In the genomic region with DNA sequence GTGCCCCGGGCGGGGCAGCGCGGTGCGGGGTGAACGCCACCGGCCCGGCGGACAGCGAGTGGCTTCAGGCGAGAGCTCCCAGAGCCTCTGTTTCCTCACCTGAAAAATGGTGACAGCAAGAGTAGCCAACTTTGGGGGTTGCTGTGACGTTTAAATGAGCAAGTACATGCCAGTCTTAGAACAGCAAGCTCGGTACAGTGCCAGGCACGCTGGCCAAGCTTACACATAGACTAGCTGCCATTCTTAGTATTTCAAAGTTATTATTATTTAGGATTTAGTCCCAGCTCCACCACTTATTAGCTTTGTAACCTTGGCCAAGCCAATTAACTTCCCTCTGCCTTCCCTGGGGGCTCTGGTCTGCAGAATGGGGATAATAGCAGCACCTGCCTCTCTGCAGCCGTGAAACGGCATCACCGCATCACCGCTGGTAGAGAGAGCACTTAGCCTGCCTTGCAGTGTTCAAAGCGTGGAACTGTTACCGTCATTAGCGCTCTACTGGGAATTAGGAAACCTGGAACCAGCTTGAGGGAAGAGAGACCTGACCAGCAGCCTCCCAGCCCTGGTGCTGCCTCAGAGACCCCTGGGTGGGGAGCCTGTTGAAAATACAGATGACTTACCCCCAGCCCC, we compare ENCODE assay signal across 9 cellular contexts. TPM values are rescaled to one million over a fixed set of nuclear protein-coding genes. Genes with fewer than 3 reads are reported as not detected.
DNase-seq lines count a peak whose midpoint lies in the region; ATAC-seq and TF ChIP-seq lines count a peak whose summit lies in the region.
"Had no signal": no experiment of that assay in that cellular context is flagged by ENCODE, and none has a peak within 500 bp of the region (broad histone marks: within the 10 kb centered on the region; RNA-seq: fewer than 3 reads in every experiment).

A gene with protein sequence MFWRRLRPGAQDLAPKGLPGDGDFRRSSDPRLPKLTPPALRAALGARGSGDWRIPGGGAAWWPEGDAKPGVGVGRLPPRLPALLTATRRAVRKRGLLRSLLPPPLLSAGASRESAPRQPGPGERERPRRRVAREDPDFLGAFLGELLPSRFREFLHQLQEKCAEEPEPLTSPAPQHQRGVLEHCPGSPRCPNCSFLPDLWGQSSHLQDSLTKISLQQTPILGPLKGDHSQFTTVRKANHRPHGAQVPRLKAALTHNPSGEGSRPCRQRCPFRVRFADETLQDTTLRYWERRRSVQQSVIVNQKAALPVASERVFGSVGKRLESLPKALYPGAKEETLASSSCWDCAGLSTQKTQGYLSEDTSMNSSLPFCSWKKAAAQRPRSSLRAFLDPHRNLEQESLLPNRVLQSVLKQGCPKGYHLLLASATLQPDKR (minus strand): TSS at position 433 of the 627 bp plus-strand sequence. CDS start 527 bp downstream, outside the sequence.

- peaks cover 32% of the 10 kb centered on the region for H3K4me1 ChIP-seq in CD4-positive, alpha-beta memory T cell (ENCODE audit: insufficient read depth, low read length)
- H3K4me1 ChIP-seq in esophagus muscularis mucosa (peaks cover 10 to 35% (median 32%) of the 10 kb centered on the region in 4 donors), parathyroid adenoma (no peaks in the 10 kb centered on the region)

- intact Hi-C loops in CD4-positive, alpha-beta memory T cell (cut with micrococcal nuclease): no loop called here
- intact Hi-C loops in esophagus muscularis mucosa (cut with DNase I): no loop called here

- H3K36me3 Mint-ChIP-seq in CD4-positive, alpha-beta memory T cell: peaks cover 0 to 6% of the 10 kb centered on the region in 2 donors

- H3K79me2 ChIP-seq in parathyroid adenoma: no peaks in the 10 kb centered on the region

- TF ChIP-seq EP300 in esophagus muscularis mucosa (IDR thresholded peaks at IDR 0.05): no peak

- no peak for TF ChIP-seq POLR2A in esophagus muscularis mucosa (IDR thresholded peaks at IDR 0.05; ENCODE audit: low read depth)

- no peak within 1 kb of the TSS for H3K4me3 ChIP-seq in CD4-positive, alpha-beta memory T cell (ENCODE audit: low read length in 2 of 2)
- H3K4me3 ChIP-seq in esophagus muscularis mucosa (peak within 1 kb of the TSS; percentile 62 to 76 (median 64)), parathyroid adenoma (ENCODE audit: low read depth, low read length) (peak within 1 kb of the TSS; percentile 41)

- H3K36me3 ChIP-seq in CD4-positive, alpha-beta memory T cell (ENCODE audit: insufficient read depth, low read length): no peaks in the 10 kb centered on the region
- H3K36me3 ChIP-seq in esophagus muscularis mucosa: no peaks in the 10 kb centered on the region
- H3K36me3 ChIP-seq in parathyroid adenoma (ENCODE audit: control insufficient read depth, insufficient read depth, low read length): no peaks in the 10 kb centered on the region

- POLR2A ChIA-PET in CD4-positive, alpha-beta memory T cell (lab: Charles Lee; ENCODE audit: partially characterized antibody): interaction anchor here (0.7 to 1.2 kb wide), 2 partner anchors 10 to 443 kb away, joined by 3 read pairs; a partner anchor contains a TSS

- no peak for DNase-seq in CD4-positive, alpha-beta memory T cell
- DNase-seq in NCI-H2171 (lab: John Stamatoyannopoulos, UW): peak; percentile 60
- no peak for DNase-seq in esophagus muscularis mucosa (ENCODE audit: extremely low spot score)
- no peak for DNase-seq in NCI-H128 (lab: John Stamatoyannopoulos, UW; ENCODE audit: unreplicated experiment)
- no peak for DNase-seq in foreskin melanocyte
- no peak for DNase-seq in NCI-H2029 (lab: John Stamatoyannopoulos, UW)
- DNase-seq: activated B cell treated with CpG ODN at 0.5 μM for 24 hours had no signal

- peak within 1 kb of the TSS in 5 of 8 donors; percentile 30 to 67 (median 54) for H3K4me3 Mint-ChIP-seq in CD4-positive, alpha-beta memory T cell

- H3K27ac ChIP-seq in CD4-positive, alpha-beta memory T cell (ENCODE audit: low read depth, low read length): no peak within 1 kb of the TSS
- peak within 1 kb of the TSS; percentile 46 to 63 (median 53) for H3K27ac ChIP-seq in esophagus muscularis mucosa (replicated peaks in 1 of 4)
- no peak within 1 kb of the TSS for H3K27ac ChIP-seq in parathyroid adenoma

- H3K27ac Mint-ChIP-seq in CD4-positive, alpha-beta memory T cell: peak within 1 kb of the TSS in 2 of 7 donors; percentile 2 to 7
- H3K27ac Mint-ChIP-seq: activated B cell treated with CpG ODN at 0.5 μM for 24 hours had no signal

- no peaks in the 10 kb centered on the region for H3K9me3 ChIP-seq in CD4-positive, alpha-beta memory T cell (ENCODE audit: control insufficient read depth in 1 of 2, low read length in 2 of 2)
- H3K9me3 ChIP-seq in esophagus muscularis mucosa: no peaks in the 10 kb centered on the region
- no peaks in the 10 kb centered on the region for H3K9me3 ChIP-seq in parathyroid adenoma (ENCODE audit: control insufficient read depth, low read length)

- H3K9me3 Mint-ChIP-seq in CD4-positive, alpha-beta memory T cell: no peaks in the 10 kb centered on the region
- H3K9me3 Mint-ChIP-seq: activated B cell treated with CpG ODN at 0.5 μM for 24 hours had no signal

- no peak within 1 kb of the TSS for H3K9ac ChIP-seq in parathyroid adenoma

- no peak for ATAC-seq in GM19467 (IDR thresholded peaks at IDR 0.05; ENCODE audit: unreplicated experiment)

- peak within 1 kb of the TSS; percentile 86 for H3K4me2 ChIP-seq in parathyroid adenoma (ENCODE audit: low read length)

- H3K4me1 Mint-ChIP-seq in CD4-positive, alpha-beta memory T cell: peaks cover 11 to 39% (median 23%) of the 10 kb centered on the region in 4 donors

- peak within 1 kb of the TSS; percentile 84 for H2AFZ ChIP-seq in parathyroid adenoma

- peaks cover 17% of the 10 kb centered on the region for H3K27me3 ChIP-seq in CD4-positive, alpha-beta memory T cell (ENCODE audit: insufficient read depth, low read length)
- peaks cover 0 to 6% (median 2%) of the 10 kb centered on the region in 4 donors for H3K27me3 ChIP-seq in esophagus muscularis mucosa
- H3K27me3 ChIP-seq in parathyroid adenoma (ENCODE audit: control insufficient read depth, insufficient read depth, low read length): no peaks in the 10 kb centered on the region

- H3K27me3 Mint-ChIP-seq in CD4-positive, alpha-beta memory T cell: peaks cover 14 to 28% of the 10 kb centered on the region in 2 donors

- TF ChIP-seq CTCF in esophagus muscularis mucosa (IDR thresholded peaks at IDR 0.05): no peak
- TF ChIP-seq CTCF in parathyroid adenoma (IDR thresholded peaks at IDR 0.05): no peak

- 30% methylated on average over 15 of the region's 21 CpGs for WGBS in esophagus muscularis mucosa

- CTCF ChIA-PET in CD4-positive, alpha-beta memory T cell (lab: Charles Lee; ENCODE audit: partially characterized antibody): interaction anchor here (1.2 to 8.9 kb wide), 5 partner anchors 10 to 490 kb away, joined by 3 to 151 read pairs (median 5); no protein-coding TSS in a partner anchor

RNA-seq across cellular contexts. Expression of the gene that starts here (rescaled TPM):
- total RNA-seq in CD4-positive, alpha-beta memory T cell: not detected
- polyA plus RNA-seq in CD4-positive, alpha-beta memory T cell: not detected
- under 1 TPM in 1 of 4 donors, not detected in 3; 0.34 TPM for total RNA-seq in esophagus muscularis mucosa
- total RNA-seq: activated B cell treated with CpG ODN at 0.5 μM for 24 hours had no signal

Comparison
In these comparisons a context has a peak if more than half of its experiments do, and no peak if none do; other contexts are left out.
1. H3K27ac ChIP-seq: peak in esophagus muscularis mucosa (4 of 4); none in CD4-positive, alpha-beta memory T cell (single experiment) and parathyroid adenoma (single experiment).
2. H3K4me3 ChIP-seq: peak in esophagus muscularis mucosa (4 of 4) and parathyroid adenoma (single experiment); none in CD4-positive, alpha-beta memory T cell (0 of 2).